ENCODE assay signal across 8 cellular contexts in the genomic region with DNA sequence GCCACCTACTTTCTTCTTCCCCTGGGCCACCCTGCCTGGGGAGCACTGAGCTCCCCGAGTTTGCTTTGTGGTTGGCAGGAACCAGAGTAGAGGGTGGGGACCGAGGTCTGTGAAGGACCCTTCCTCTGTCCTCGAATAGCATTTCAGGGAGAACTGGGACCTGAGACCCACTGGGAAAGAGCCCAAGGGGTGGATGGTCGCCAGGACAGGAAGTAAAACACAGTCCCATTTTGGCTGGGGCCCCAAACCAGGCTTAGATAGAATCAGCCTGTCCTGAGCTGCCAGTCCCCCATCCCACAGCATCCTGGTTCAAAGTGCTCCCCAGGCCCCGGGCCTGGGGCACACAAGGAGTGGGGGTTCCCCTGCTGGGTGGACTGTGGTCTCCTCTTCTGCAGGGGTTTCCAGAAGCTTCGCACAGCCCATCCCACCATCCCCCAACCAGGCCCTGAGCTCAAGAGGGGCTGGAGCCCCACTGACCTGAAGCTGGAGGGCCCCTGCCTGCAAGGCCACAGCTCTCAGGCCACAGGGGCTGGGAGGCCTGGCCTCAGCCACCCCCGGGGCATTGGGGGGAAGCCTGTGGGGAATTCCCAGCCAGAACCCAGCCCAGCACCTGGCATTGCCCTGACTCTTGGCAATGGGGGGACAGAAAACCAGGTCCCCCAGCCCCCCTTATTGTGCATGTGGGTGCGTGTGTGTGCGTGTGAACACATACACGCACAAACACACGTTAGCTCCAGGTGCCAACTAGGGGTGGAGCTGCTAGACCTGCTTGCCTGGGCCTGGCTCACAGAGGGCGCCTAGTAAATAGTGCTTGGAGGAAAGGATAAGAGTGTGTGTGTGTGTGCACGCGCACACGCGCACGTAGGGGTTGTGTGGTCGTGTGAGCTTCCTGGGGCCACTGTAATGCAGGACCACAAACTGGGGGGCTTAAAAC. TPM values are rescaled to one million over a fixed set of nuclear protein-coding genes. Genes with fewer than 3 reads are reported as not detected.
DNase-seq lines count a peak whose midpoint lies in the region; ATAC-seq, FAIRE-seq and TF ChIP-seq lines count a peak whose summit lies in the region.

No MANE protein-coding gene starts in this region.

- TF ChIP-seq CTCF in Panc1 (IDR thresholded peaks at IDR 0.05): no peak

- CTCF ChIA-PET in Panc1 (lab: Charles Lee): no interaction called here

- H3K27ac Mint-ChIP-seq in naive thymus-derived CD8-positive, alpha-beta T cell: peak overlapping the region; percentile 85 to 97 (median 96)

- ATAC-seq in Panc1 (no peak), HG03139 (IDR thresholded peaks at IDR 0.05; ENCODE audit: unreplicated experiment) (no peak)
- peak; percentile 22 to 54 for ATAC-seq in naive thymus-derived CD8-positive, alpha-beta T cell

- POLR2A ChIA-PET in Panc1 (lab: Charles Lee): interaction anchor here (1.1 kb wide), 1 partner anchor 17 kb away, joined by 3 read pairs; no protein-coding TSS in a partner anchor
- POLR2A ChIA-PET in naive thymus-derived CD8-positive, alpha-beta T cell (lab: Charles Lee): interaction anchor here (0.6 to 17.6 kb wide), 16 partner anchors 9 to 984 kb away, joined by 3 to 255 read pairs (median 6); a partner anchor contains a TSS

- peak overlapping the region; percentile 90 for H3K27ac ChIP-seq in Panc1 (ENCODE audit: low read length)

- peaks cover 50% of the 10 kb centered on the region for H3K4me1 ChIP-seq in Panc1 (ENCODE audit: control insufficient read depth, insufficient read depth, low read length)

- no peak overlapping the region for H3K4me3 ChIP-seq in Panc1 (ENCODE audit: low read depth in 2 of 2, low read length in 2 of 2)

- no TSS peak for BruUV-seq in Panc1 (replicated peaks; lab: Mats Ljungman, UMichigan)

- DNase-seq in GM19239 (ENCODE audit: insufficient read length, low spot score) (no peak), Panc1 (ENCODE audit: low read depth, low spot score) (no peak), DMS79 treated with DMSO at 0.1 percent for 48 hours (lab: John Stamatoyannopoulos, UW) (no peak), LoVo (ENCODE audit: low spot score) (no peak), posterior vena cava (ENCODE audit: low spot score) (no peak)
- DNase-seq in central memory CD4-positive, alpha-beta T cell: peak; percentile 55
- DNase-seq in naive thymus-derived CD8-positive, alpha-beta T cell: peak in 9 of 10 donors; percentile 40 to 84 (median 63)

- in situ Hi-C loops in Panc1 (cut with HindIII; ENCODE audit: low pct_unique_long_range_greater_than_20kb, low sequenced_read_pairs): no loop called here

- H3K9me3 Mint-ChIP-seq in naive thymus-derived CD8-positive, alpha-beta T cell: no peaks in the 10 kb centered on the region

- no peaks in the 10 kb centered on the region for H3K9me3 ChIP-seq in Panc1 (ENCODE audit: control insufficient read depth, insufficient read depth, low read depth, low read length)

- H3K27me3 Mint-ChIP-seq in naive thymus-derived CD8-positive, alpha-beta T cell: no peaks in the 10 kb centered on the region

- intact Hi-C loops in Panc1 (cut with micrococcal nuclease; ENCODE audit: unreplicated experiment): no loop called here
- intact Hi-C loops in posterior vena cava (cut with DNase I): no loop called here

- H3K4me1 Mint-ChIP-seq in naive thymus-derived CD8-positive, alpha-beta T cell: peaks cover 20 to 65% (median 57%) of the 10 kb centered on the region in 4 donors

- no peaks in the 10 kb centered on the region for H3K27me3 ChIP-seq in Panc1 (ENCODE audit: control insufficient read depth, insufficient read depth, low read length)

- H3K36me3 Mint-ChIP-seq in naive thymus-derived CD8-positive, alpha-beta T cell: no peaks in the 10 kb centered on the region

- H3K4me3 Mint-ChIP-seq in naive thymus-derived CD8-positive, alpha-beta T cell: peak overlapping the region; percentile 66 to 91 (median 80)

- peaks cover 6% of the 10 kb centered on the region; the same call in 1 of the 2 replicates for H3K36me3 ChIP-seq in Panc1 (ENCODE audit: control insufficient read depth, insufficient read depth, low read length)

- peak; percentile 84 for FAIRE-seq in GM19239 (lab: Jason Lieb, UNC)

RNA-seq across cellular contexts. Expression of a gene that starts 1.0 kb away (rescaled TPM):
- 240 TPM for total RNA-seq in Panc1 (2021; ENCODE audit: unreplicated experiment)
- polyA plus RNA-seq in Panc1 (2012; ENCODE audit: insufficient read length): 278 TPM
- total RNA-seq in naive thymus-derived CD8-positive, alpha-beta T cell: 100 to 1,000 TPM; 171 to 176 TPM
- 10 to 100 TPM; 26.1 to 47.1 (median 30.2) TPM for polyA plus RNA-seq in naive thymus-derived CD8-positive, alpha-beta T cell
- 100 to 1,000 TPM in 1 of 2 donors, 10 to 100 TPM in 1; 99.6 to 126 TPM for total RNA-seq in posterior vena cava

RNA-seq across cellular contexts. Expression of a gene that starts 36.5 kb away (rescaled TPM):
- total RNA-seq in Panc1 (2021; ENCODE audit: unreplicated experiment) (59.6 TPM), posterior vena cava (10 to 100 TPM; 44.6 to 52.1 TPM)
- polyA plus RNA-seq in Panc1 (2012; ENCODE audit: insufficient read length): 178 TPM
- total RNA-seq in naive thymus-derived CD8-positive, alpha-beta T cell: 10 to 100 TPM; 58.0 to 64.1 TPM
- 1 to 10 TPM; 3.2 to 7.3 (median 4.8) TPM for polyA plus RNA-seq in naive thymus-derived CD8-positive, alpha-beta T cell

RNA-seq across cellular contexts. Expression of a gene that starts 44.1 kb away (rescaled TPM):
- total RNA-seq in Panc1 (2021; ENCODE audit: unreplicated experiment): 36.3 TPM
- 21.0 TPM for polyA plus RNA-seq in Panc1 (2012; ENCODE audit: insufficient read length)
- total RNA-seq in naive thymus-derived CD8-positive, alpha-beta T cell: 100 to 1,000 TPM in 1 of 2 experiments, 10 to 100 TPM in 1; 94.0 to 101 TPM
- 10 to 100 TPM; 40.5 to 90.4 (median 53.1) TPM for polyA plus RNA-seq in naive thymus-derived CD8-positive, alpha-beta T cell
- total RNA-seq in posterior vena cava: 10 to 100 TPM; 55.8 to 57.1 TPM

RNA-seq across cellular contexts. Expression of a gene that starts 44.7 kb away (rescaled TPM):
- total RNA-seq in Panc1 (2021; ENCODE audit: unreplicated experiment): 5.4 TPM
- 4.7 TPM for polyA plus RNA-seq in Panc1 (2012; ENCODE audit: insufficient read length)
- total RNA-seq in naive thymus-derived CD8-positive, alpha-beta T cell: 10 to 100 TPM; 16.6 to 18.7 TPM
- polyA plus RNA-seq in naive thymus-derived CD8-positive, alpha-beta T cell: 1 to 10 TPM in 1 of 3 donors, under 1 TPM in 2; 0.26 to 1.4 (median 0.85) TPM
- 1 to 10 TPM in 1 of 2 donors, under 1 TPM in 1; 0.90 to 2.4 TPM for total RNA-seq in posterior vena cava

Comparison
In these comparisons a context has a peak if more than half of its experiments do, and no peak if none do; other contexts are left out.
1. DNase-seq: peak in central memory CD4-positive, alpha-beta T cell (single experiment) and naive thymus-derived CD8-positive, alpha-beta T cell (9 of 10); none in GM19239 (single experiment), Panc1 (single experiment), DMS79 treated with DMSO at 0.1 percent for 48 hours (single experiment), LoVo (single experiment) and posterior vena cava (single experiment).
2. ATAC-seq: peak in naive thymus-derived CD8-positive, alpha-beta T cell (2 of 2); none in Panc1 (single experiment) and HG03139 (single experiment).